18 cellular contexts compared by ENCODE assay signal in the genomic region with DNA sequence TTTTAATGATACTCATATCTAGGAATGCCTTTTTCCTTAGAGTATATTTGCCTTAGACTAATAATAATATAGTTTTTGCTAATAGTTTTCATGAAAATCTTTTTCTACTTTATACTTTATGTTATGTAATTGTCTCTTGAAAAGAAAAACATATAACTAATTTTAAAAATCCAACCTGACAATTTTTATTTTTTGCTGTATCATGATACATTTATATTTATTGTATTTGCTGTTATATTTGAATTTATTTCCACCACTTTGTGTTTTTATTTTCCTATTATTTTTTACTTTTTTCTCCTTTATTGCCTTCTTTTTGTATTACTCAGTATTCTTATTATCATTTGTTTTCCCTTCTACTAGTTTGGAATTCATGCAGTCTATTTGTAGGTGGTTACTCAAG.
"Had no signal": no experiment of that assay in that cellular context is flagged by ENCODE, and none has a peak within 500 bp of the region (broad histone marks: within the 10 kb centered on the region; RNA-seq: fewer than 3 reads in every experiment).

No MANE protein-coding gene starts in this region.

- DNase-seq: effector memory CD8-positive, alpha-beta T cell; esophagus squamous epithelium; foreskin keratinocyte; head of caudate nucleus; kidney glomerular epithelial cell; mesendoderm; naive B cell; psoas muscle; retina; right lobe of liver; stimulated activated naive CD4-positive, alpha-beta T cell treated with Interleukin-2 at 50 U/mL for 16 hours; thyroid gland had no signal

- FAIRE-seq: urothelium cell line had no signal

- H3K27ac Mint-ChIP-seq: dendritic cell treated with granulocyte-macrophage colony-stimulating factor and Interleukin-4, amounts not matched to agents 40 ng/mL and 50 ng/mL, for 4 days; effector memory CD8-positive, alpha-beta T cell; naive B cell; nephron; type B pancreatic cell had no signal

- ATAC-seq: effector memory CD8-positive, alpha-beta T cell; foreskin keratinocyte; psoas muscle; right lobe of liver had no signal

- H3K9me3 Mint-ChIP-seq: dendritic cell treated with granulocyte-macrophage colony-stimulating factor and Interleukin-4, amounts not matched to agents 40 ng/mL and 50 ng/mL, for 4 days; effector memory CD8-positive, alpha-beta T cell; type B pancreatic cell had no signal

- H3K4me3 Mint-ChIP-seq: dendritic cell treated with granulocyte-macrophage colony-stimulating factor and Interleukin-4, amounts not matched to agents 40 ng/mL and 50 ng/mL, for 4 days; effector memory CD8-positive, alpha-beta T cell; naive B cell; nephron; type B pancreatic cell had no signal

- H3K4me3 ChIP-seq: esophagus squamous epithelium, hepatocyte, psoas muscle, right lobe of liver, suprapubic skin, thyroid gland had no signal

- H3K4me1 Mint-ChIP-seq: nephron had no signal

- H3K27me3 Mint-ChIP-seq: dendritic cell treated with granulocyte-macrophage colony-stimulating factor and Interleukin-4, amounts not matched to agents 40 ng/mL and 50 ng/mL, for 4 days; effector memory CD8-positive, alpha-beta T cell; naive B cell; type B pancreatic cell had no signal
